In the genomic region with DNA sequence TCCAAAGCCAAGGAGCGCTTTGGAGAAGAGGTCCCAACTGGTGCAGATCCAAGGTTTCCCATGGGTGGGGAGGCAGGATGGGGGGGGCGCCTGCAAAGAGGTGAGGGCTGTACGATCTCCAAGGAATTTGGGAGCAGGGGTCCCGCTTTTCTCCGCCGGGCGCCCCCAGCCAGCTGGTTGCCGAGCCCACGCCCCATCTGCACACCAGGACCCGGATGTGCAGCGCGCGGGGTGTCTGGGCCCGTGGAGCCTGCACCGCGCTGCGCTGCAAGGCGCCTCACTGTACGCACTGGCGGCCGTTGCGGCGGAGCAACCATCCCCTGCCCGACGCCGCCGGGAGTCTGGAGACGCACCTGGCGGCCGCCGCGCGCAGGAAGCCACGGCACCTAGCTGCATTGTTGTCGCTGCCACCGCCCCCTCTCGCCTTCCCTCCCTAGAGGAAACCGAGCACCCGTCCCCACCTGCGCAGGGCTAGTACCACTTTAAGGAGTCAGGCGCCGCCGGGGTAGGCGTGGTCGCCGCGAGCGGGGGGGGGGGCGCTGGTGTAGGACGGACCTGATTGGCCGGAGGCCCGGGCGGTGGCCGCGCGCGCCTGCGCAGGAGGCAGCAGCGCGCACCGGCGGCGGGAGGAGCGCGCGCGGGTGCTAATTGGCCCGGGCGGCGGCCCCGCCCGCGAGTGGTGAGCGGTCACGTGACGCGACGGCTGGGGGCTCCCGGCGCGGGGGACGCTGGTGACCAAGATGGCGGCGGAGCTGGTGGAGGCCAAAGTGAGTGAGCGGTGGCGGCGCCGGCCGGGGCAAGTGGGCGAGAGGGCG, we compare ENCODE assay signal across 8 cellular contexts. TPM values are rescaled to one million over a fixed set of nuclear protein-coding genes. Genes with fewer than 3 reads are reported as not detected.
DNase-seq lines count a peak whose midpoint lies in the region; ATAC-seq, FAIRE-seq and TF ChIP-seq lines count a peak whose summit lies in the region.

A gene with protein sequence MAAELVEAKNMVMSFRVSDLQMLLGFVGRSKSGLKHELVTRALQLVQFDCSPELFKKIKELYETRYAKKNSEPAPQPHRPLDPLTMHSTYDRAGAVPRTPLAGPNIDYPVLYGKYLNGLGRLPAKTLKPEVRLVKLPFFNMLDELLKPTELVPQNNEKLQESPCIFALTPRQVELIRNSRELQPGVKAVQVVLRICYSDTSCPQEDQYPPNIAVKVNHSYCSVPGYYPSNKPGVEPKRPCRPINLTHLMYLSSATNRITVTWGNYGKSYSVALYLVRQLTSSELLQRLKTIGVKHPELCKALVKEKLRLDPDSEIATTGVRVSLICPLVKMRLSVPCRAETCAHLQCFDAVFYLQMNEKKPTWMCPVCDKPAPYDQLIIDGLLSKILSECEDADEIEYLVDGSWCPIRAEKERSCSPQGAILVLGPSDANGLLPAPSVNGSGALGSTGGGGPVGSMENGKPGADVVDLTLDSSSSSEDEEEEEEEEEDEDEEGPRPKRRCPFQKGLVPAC (plus strand): TSS at position 716 of the 815 bp plus-strand sequence. CDS start 25 bp downstream, at position 741.

- peak within 1 kb of the TSS; percentile 67 for H3K23ac ChIP-seq in IMR-90 (ENCODE audit: low read depth, low read length)

- peaks cover 24% of the 10 kb centered on the region for H3K4me1 ChIP-seq in IMR-90 (ENCODE audit: control insufficient read depth, insufficient read depth, low read length)
- peaks cover 14% of the 10 kb centered on the region for H3K4me1 ChIP-seq in OCI-LY7 (ENCODE audit: insufficient read depth, low read length, poor library complexity, severe bottlenecking)

- peak within 1 kb of the TSS; percentile 66 for H2AK5ac ChIP-seq in IMR-90 (ENCODE audit: low read depth, low read length)

- H2BK15ac ChIP-seq in IMR-90 (ENCODE audit: low read depth, low read length), result no peak within 1 kb of the TSS

- H3K27me3 ChIP-seq in IMR-90 (ENCODE audit: control insufficient read depth, insufficient read depth, low read length), result no peaks in the 10 kb centered on the region

- H3K9ac ChIP-seq in IMR-90 (ENCODE audit: low read depth, low read length), result peak within 1 kb of the TSS; percentile 86

- peak within 1 kb of the TSS; percentile 100 for H3K4me3 ChIP-seq in IMR-90 (ENCODE audit: insufficient read depth, low read depth, low read length)
- peak within 1 kb of the TSS; percentile 96 for H3K4me3 ChIP-seq in OCI-LY7 (ENCODE audit: low read depth, low read length, poor library complexity, severe bottlenecking)

- peak within 1 kb of the TSS; percentile 66; the same call in 1 of the 2 replicates for H4K91ac ChIP-seq in IMR-90 (ENCODE audit: insufficient read depth, low read depth, low read length)

- DNase-seq in D721Med (ENCODE audit: insufficient read length, low spot score), result peak; percentile 98
- peak; percentile 90 for DNase-seq in IMR-90
- peak; percentile 98 for DNase-seq in OCI-LY7 (ENCODE audit: low spot score)
- peak; percentile 90 for DNase-seq in activated T-cell treated with anti-CD3 and anti-CD28 coated beads for 4 hours
- DNase-seq in epithelial cell of prostate (ENCODE audit: low read depth, low spot score), result peak; percentile 50
- DNase-seq in mucosa of gallbladder (ENCODE audit: low spot score), result peak; percentile 96
- peak; percentile 74 to 97 for DNase-seq in stimulated activated CD8-positive, alpha-beta memory T cell treated with anti-CD3 and anti-CD28 coated beads, Interleukin-4, amount 100 ng/mL, for 4 hours (ENCODE audit: low read depth in 2 of 2, low spot score in 1 of 2)

- H4K20me1 ChIP-seq in IMR-90 (ENCODE audit: insufficient read depth, low read length), result peaks cover 43% of the 10 kb centered on the region
- peaks cover 8% of the 10 kb centered on the region for H4K20me1 ChIP-seq in OCI-LY7 (ENCODE audit: insufficient read depth, low read length)

- H2AK9ac ChIP-seq in IMR-90 (replicated peaks; ENCODE audit: low read depth, low read length, poor library complexity), result peak within 1 kb of the TSS; percentile 95

- 0% methylated on average over 35 of the region's 91 CpGs; no CpG with 5 or more reads in 1 of the 2 experiments for WGBS in IMR-90 (ENCODE audit: extremely low coverage in 2 of 2, insufficient read length in 1 of 2), 2 experiments

- peaks cover 26% of the 10 kb centered on the region; the same call in 1 of the 2 replicates for H3K79me2 ChIP-seq in OCI-LY7 (ENCODE audit: insufficient read depth, low read depth, low read length)

- peak; percentile 52; the same call in 1 of the 2 replicates for TF ChIP-seq POLR2A in IMR-90 (IDR thresholded peaks at IDR 0.05; ENCODE audit: low read depth, low read length)

- H4K8ac ChIP-seq in IMR-90 (ENCODE audit: low read depth in 2 of 2, low read length in 2 of 2), result peak within 1 kb of the TSS; percentile 77 to 88

- no peak within 1 kb of the TSS for H2BK120ac ChIP-seq in IMR-90 (ENCODE audit: low read depth, low read length)

- peaks cover 24 to 48% of the 10 kb centered on the region in 2 experiments for H3K79me1 ChIP-seq in IMR-90 (ENCODE audit: low read depth in 1 of 2, low read length in 2 of 2)

- H4K5ac ChIP-seq in IMR-90 (ENCODE audit: low read depth, low read length), result peak within 1 kb of the TSS; percentile 94

- H3K9me2 ChIP-seq in OCI-LY7 (ENCODE audit: insufficient read depth, low read length), result no peaks in the 10 kb centered on the region

- H2AFZ ChIP-seq in IMR-90 (replicated peaks; ENCODE audit: low read length, poor library complexity), result peak within 1 kb of the TSS; percentile 98
- H2AFZ ChIP-seq in OCI-LY7 (ENCODE audit: low read length), result peak within 1 kb of the TSS; percentile 66

- POLR2A ChIA-PET in IMR-90 (lab: Charles Lee; ENCODE audit: unreplicated experiment), result interaction anchor here (0.6 to 0.8 kb wide), 2 partner anchors 19 to 22 kb away, joined by 3 to 5 read pairs; partner anchors contain the start of gene EEF2
- POLR2A ChIA-PET in OCI-LY7 (lab: Charles Lee), result interaction anchor here (0.7 kb wide), 2 partner anchors 98 to 251 kb away, joined by 3 to 4 read pairs; no protein-coding TSS in a partner anchor

- H3K4ac ChIP-seq in IMR-90 (ENCODE audit: low read depth, low read length), result peak within 1 kb of the TSS; percentile 78

- H3K36me3 ChIP-seq in IMR-90 (ENCODE audit: control insufficient read depth, insufficient read depth, low read length) (peaks cover 2% of the 10 kb centered on the region; the same call in 1 of the 2 replicates), OCI-LY7 (ENCODE audit: insufficient read depth, low read length) (peaks cover 4% of the 10 kb centered on the region; the same call in 1 of the 2 replicates)

- peak within 1 kb of the TSS; percentile 100 for H3K4me2 ChIP-seq in IMR-90 (ENCODE audit: low read depth, low read length)
- peak within 1 kb of the TSS; percentile 99 for H3K4me2 ChIP-seq in OCI-LY7 (ENCODE audit: low read length)

- CTCF ChIA-PET in IMR-90 (lab: Yijun Ruan, JAX), result interaction anchor here (0.7 to 1.5 kb wide), 2 partner anchors 20 to 34 kb away, joined by 4 to 5 read pairs; no protein-coding TSS in a partner anchor
- CTCF ChIA-PET in OCI-LY7 (lab: Charles Lee; ENCODE audit: unreplicated experiment), result interaction anchor here (0.6 to 0.9 kb wide), 3 partner anchors 15 to 266 kb away, joined by 3 to 8 read pairs (median 5); partner anchors contain the start of gene EEF2

- dilution Hi-C loops in IMR-90 (cut with HindIII; ENCODE audit: low sequenced_read_pairs, unreplicated experiment), result no loop called here

- in situ Hi-C loops in IMR-90 (cut with MboI; ENCODE audit: low sequenced_read_pairs), result no loop called here

- TF ChIP-seq RAD21 in IMR-90 (IDR thresholded peaks at IDR 0.05; ENCODE audit: low read length), result no peak

- H3K9me3 ChIP-seq in IMR-90 (ENCODE audit: control insufficient read depth, insufficient read depth, low read length) (no peaks in the 10 kb centered on the region), OCI-LY7 (ENCODE audit: low read length) (no peaks in the 10 kb centered on the region)

- H2BK20ac ChIP-seq in IMR-90 (ENCODE audit: low read depth, low read length), result no peak within 1 kb of the TSS

- peak within 1 kb of the TSS; percentile 85 for H3K27ac ChIP-seq in IMR-90 (ENCODE audit: insufficient read depth, low read length)
- H3K27ac ChIP-seq in OCI-LY7 (ENCODE audit: low read depth, low read length, poor library complexity, severe bottlenecking), result peak within 1 kb of the TSS; percentile 80
- peak within 1 kb of the TSS; percentile 19 for H3K27ac ChIP-seq in epithelial cell of prostate

- no peak for FAIRE-seq in D721Med (lab: Jason Lieb, UNC)

- peak within 1 kb of the TSS; percentile 60 for H3K56ac ChIP-seq in IMR-90 (ENCODE audit: extremely low read depth, insufficient read depth, low read length)

- TF ChIP-seq CTCF in D721Med (IDR thresholded peaks at IDR 0.05; ENCODE audit: insufficient read depth, missing control alignments) (no peak), IMR-90 (conservative IDR thresholded peaks at IDR 0.05; ENCODE audit: low read depth, low read length) (0 out of 2 replicates have a peak, but pooled peaks have one; percentile 5), OCI-LY7 (conservative IDR thresholded peaks at IDR 0.05; ENCODE audit: low read length) (0 out of 2 replicates have a peak, but pooled peaks have one; percentile 13)

- intact Hi-C loops in IMR-90 (cut with micrococcal nuclease), result loop anchor here (2.0 kb wide), 1 partner anchor 20 kb away; no protein-coding TSS in a partner anchor
- intact Hi-C loops in OCI-LY7 (cut with micrococcal nuclease; ENCODE audit: unreplicated experiment), result loop anchor here (1.0 kb wide), 2 partner anchors 21 to 59 kb away; partner anchors contain the start of gene ZBTB7A

- ATAC-seq in GM21526 (IDR thresholded peaks at IDR 0.05; ENCODE audit: low FRiP score, unreplicated experiment), result peak; percentile 62
- peak; percentile 94 for ATAC-seq in IMR-90 (ENCODE audit: low read depth)

- peak within 1 kb of the TSS; percentile 83 for H3K14ac ChIP-seq in IMR-90 (replicated peaks; ENCODE audit: low read depth, low read length)

- H3K18ac ChIP-seq in IMR-90 (ENCODE audit: low read depth, low read length), result peak within 1 kb of the TSS; percentile 37; the same call in 1 of the 2 replicates

- H3K9me1 ChIP-seq in IMR-90 (ENCODE audit: insufficient read depth, low read length), result no peaks in the 10 kb centered on the region

- H2BK5ac ChIP-seq in IMR-90 (ENCODE audit: low read depth, low read length, poor library complexity, severe bottlenecking), result peak within 1 kb of the TSS; percentile 84

- no TSS peak for BruUV-seq in IMR-90 (replicated peaks; lab: Mats Ljungman, UMichigan)
- TSS peak; percentile 84 for BruUV-seq in OCI-LY7 (replicated peaks; lab: Mats Ljungman, UMichigan)

TF ChIP-seq in IMR-90, 13 proteins besides CTCF, POLR2A, EP300 and RAD21 (continues in another document):
- TF ChIP-seq BHLHE40 (IDR thresholded peaks at IDR 0.05; ENCODE audit: low read depth, low read length), result peak; percentile 81

RNA-seq across cellular contexts. Expression of the gene that starts here (rescaled TPM):
- total RNA-seq in IMR-90 (2012; rRNA removed) (10.8 and 13.6 TPM in 2 replicates), OCI-LY7 (2022) (34.4 and 35.0 TPM in 2 replicates), mucosa of gallbladder (31.9 TPM)
- 12.1 and 16.6 TPM in 2 replicates for polyA plus RNA-seq in IMR-90 (2012; rRNA removed)
- 11.9 and 21.3 TPM in 2 replicates for polyA plus RNA-seq in IMR-90 (2012; cell fraction: cytosol; rRNA removed)
- 12.0 and 20.3 TPM in 2 replicates for polyA plus RNA-seq in IMR-90 (2012; cell fraction: nucleus; rRNA removed; ENCODE audit: low replicate concordance)
- 25.3 and 31.5 TPM in 2 replicates for total RNA-seq in OCI-LY7 (2014; rRNA removed; shearing (Covaris generic))

Comparison
In these comparisons a context has a peak if more than half of its experiments do, and no peak if none do; other contexts are left out.
1. Peak in every context shown above with its lines: DNase-seq, ATAC-seq, H3K4me3 ChIP-seq and H3K27ac ChIP-seq.
2. H3K27ac ChIP-seq: peak in every context shown above with its lines; median percentile 85 in IMR-90; 80 in OCI-LY7; 19 in epithelial cell of prostate.